Comparison of ENCODE assay signal across 1 cellular context in the genomic region with DNA sequence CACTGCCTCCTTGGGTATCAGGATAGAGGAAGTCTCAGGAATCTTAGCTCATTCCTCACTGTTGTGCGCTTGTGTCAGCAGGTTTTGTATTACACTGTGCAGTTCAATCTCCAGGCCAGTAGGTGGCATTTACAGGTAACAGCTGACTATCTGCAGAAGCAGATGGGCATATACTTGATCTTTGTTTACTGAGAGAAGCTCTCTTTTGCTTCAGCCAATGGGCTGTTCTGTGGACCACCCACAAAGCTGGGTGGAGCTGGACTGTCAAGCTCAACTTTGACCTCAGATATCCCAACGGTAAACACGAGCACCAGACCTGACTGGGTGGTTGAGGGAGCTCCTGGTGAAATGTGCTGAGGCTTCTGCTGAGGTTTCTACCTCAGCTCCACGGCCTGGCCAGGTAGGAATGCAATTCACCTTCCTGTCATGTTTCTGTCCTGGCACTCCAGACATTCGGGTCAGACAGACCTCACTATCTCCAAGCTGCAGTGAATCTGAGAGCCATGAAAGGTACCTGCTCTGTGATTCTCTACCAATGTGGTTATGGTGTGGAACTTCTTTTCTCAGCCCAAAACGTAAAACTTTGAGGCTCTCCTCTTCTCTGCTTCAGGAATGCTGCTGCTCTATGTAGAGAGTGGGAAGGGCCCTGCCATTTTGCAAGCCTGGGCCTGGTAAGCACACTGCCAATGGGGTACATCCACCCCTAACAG.
TF ChIP-seq lines count a peak whose summit lies in the region.

No MANE protein-coding gene starts in this region.

TF ChIP-seq in HepG2, 621 proteins besides CTCF, POLR2A, EP300 and RAD21 (continued from another document and continues in another):
- no peak for TF ChIP-seq ZBTB4 (CRISPR knock-in tag; IDR thresholded peaks at IDR 0.05; ENCODE audit: borderline replicate concordance)
- TF ChIP-seq FOXA1 (IDR thresholded peaks at IDR 0.05): peak; percentile 57; the same call in 1 of the 2 replicates
- TF ChIP-seq FOXA1 (CRISPR knock-in tag; IDR thresholded peaks at IDR 0.05): peak; percentile 94
- peak; percentile 97 for TF ChIP-seq ZNF317 (CRISPR knock-in tag; IDR thresholded peaks at IDR 0.05)
- TF ChIP-seq ZBTB2 (CRISPR knock-in tag; IDR thresholded peaks at IDR 0.05; ENCODE audit: low read depth): no peak
- peak; percentile 67 for TF ChIP-seq SAP130 (CRISPR knock-in tag; IDR thresholded peaks at IDR 0.05; ENCODE audit: low read depth)
- peak; percentile 91 for TF ChIP-seq FOXO1 (CRISPR knock-in tag; IDR thresholded peaks at IDR 0.05)
- TF ChIP-seq SRSF1 (optimal IDR thresholded peaks at IDR 0.05; ENCODE audit: low read depth, low read length): no peak
- TF ChIP-seq HNF4A (CRISPR knock-in tag; IDR thresholded peaks at IDR 0.05): peak; percentile 79
- 0 out of 2 replicates have a peak, but pooled peaks have one; percentile 51 for TF ChIP-seq AKAP8 (CRISPR knock-in tag; IDR thresholded peaks at IDR 0.05)
- TF ChIP-seq CREB1 (IDR thresholded peaks at IDR 0.05): no peak; the same call in 1 of the 2 replicates
- peak; percentile 47 for TF ChIP-seq CREB1 (CRISPR knock-in tag; IDR thresholded peaks at IDR 0.05)
- TF ChIP-seq ZNF546 (CRISPR knock-in tag; conservative IDR thresholded peaks at IDR 0.05): no peak
- TF ChIP-seq TEAD2 (CRISPR knock-in tag; IDR thresholded peaks at IDR 0.05): no peak
- no peak for TF ChIP-seq SNRNP70 (IDR thresholded peaks at IDR 0.05; ENCODE audit: low read depth, low read length)
- TF ChIP-seq ZZZ3 (CRISPR knock-in tag; IDR thresholded peaks at IDR 0.05; ENCODE audit: borderline replicate concordance): no peak
- TF ChIP-seq, protein P1, sequence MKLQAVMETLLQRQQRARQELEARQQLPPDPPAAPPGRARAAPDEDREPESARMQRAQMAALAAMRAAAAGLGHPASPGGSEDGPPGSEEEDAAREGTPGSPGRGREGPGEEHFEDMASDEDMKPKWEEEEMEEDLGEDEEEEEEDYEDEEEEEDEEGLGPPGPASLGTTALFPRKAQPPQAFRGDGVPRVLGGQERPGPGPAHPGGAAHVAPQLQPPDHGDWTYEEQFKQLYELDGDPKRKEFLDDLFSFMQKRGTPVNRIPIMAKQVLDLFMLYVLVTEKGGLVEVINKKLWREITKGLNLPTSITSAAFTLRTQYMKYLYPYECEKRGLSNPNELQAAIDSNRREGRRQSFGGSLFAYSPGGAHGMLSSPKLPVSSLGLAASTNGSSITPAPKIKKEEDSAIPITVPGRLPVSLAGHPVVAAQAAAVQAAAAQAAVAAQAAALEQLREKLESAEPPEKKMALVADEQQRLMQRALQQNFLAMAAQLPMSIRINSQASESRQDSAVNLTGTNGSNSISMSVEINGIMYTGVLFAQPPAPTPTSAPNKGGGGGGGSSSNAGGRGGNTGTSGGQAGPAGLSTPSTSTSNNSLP (IDR thresholded peaks at IDR 0.05; ENCODE audit: low read depth, low read length): peak; percentile 62; the same call in 1 of the 2 replicates
- no peak for TF ChIP-seq RELA (CRISPR knock-in tag; IDR thresholded peaks at IDR 0.05)
- no peak for TF ChIP-seq ZNF142 (CRISPR knock-in tag; IDR thresholded peaks at IDR 0.05)
- peak; percentile 57 for TF ChIP-seq POLR2AphosphoS5 (IDR thresholded peaks at IDR 0.05; ENCODE audit: low read depth, low read length)
- TF ChIP-seq, protein P2, sequence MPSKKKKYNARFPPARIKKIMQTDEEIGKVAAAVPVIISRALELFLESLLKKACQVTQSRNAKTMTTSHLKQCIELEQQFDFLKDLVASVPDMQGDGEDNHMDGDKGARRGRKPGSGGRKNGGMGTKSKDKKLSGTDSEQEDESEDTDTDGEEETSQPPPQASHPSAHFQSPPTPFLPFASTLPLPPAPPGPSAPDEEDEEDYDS (CRISPR knock-in tag; IDR thresholded peaks at IDR 0.05): peak; percentile 47
- peak; percentile 63; the same call in 1 of the 2 replicates for TF ChIP-seq ZNF749 (CRISPR knock-in tag; IDR thresholded peaks at IDR 0.05; ENCODE audit: borderline replicate concordance)
- TF ChIP-seq NR2C2 (CRISPR knock-in tag; IDR thresholded peaks at IDR 0.05; ENCODE audit: borderline replicate concordance): peak; percentile 96
- TF ChIP-seq ZNF205 (CRISPR knock-in tag; IDR thresholded peaks at IDR 0.05): no peak
- peak; percentile 25; the same call in 1 of the 2 replicates for TF ChIP-seq RFX5 (IDR thresholded peaks at IDR 0.05; ENCODE audit: low read depth, low read length)
- 0 out of 2 replicates have a peak, but pooled peaks have one; percentile 30 for TF ChIP-seq RBFOX2 (IDR thresholded peaks at IDR 0.05; ENCODE audit: low read depth, low read length)
- TF ChIP-seq, protein P3, sequence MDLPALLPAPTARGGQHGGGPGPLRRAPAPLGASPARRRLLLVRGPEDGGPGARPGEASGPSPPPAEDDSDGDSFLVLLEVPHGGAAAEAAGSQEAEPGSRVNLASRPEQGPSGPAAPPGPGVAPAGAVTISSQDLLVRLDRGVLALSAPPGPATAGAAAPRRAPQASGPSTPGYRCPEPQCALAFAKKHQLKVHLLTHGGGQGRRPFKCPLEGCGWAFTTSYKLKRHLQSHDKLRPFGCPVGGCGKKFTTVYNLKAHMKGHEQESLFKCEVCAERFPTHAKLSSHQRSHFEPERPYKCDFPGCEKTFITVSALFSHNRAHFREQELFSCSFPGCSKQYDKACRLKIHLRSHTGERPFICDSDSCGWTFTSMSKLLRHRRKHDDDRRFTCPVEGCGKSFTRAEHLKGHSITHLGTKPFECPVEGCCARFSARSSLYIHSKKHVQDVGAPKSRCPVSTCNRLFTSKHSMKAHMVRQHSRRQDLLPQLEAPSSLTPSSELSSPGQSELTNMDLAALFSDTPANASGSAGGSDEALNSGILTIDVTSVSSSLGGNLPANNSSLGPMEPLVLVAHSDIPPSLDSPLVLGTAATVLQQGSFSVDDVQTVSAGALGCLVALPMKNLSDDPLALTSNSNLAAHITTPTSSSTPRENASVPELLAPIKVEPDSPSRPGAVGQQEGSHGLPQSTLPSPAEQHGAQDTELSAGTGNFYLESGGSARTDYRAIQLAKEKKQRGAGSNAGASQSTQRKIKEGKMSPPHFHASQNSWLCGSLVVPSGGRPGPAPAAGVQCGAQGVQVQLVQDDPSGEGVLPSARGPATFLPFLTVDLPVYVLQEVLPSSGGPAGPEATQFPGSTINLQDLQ (CRISPR knock-in tag; IDR thresholded peaks at IDR 0.05): no peak
- no peak; the same call in 1 of the 2 replicates for TF ChIP-seq ZNF512 (CRISPR knock-in tag; IDR thresholded peaks at IDR 0.05)
- no peak for TF ChIP-seq ZNF160 (CRISPR knock-in tag; IDR thresholded peaks at IDR 0.05)
- TF ChIP-seq NFYC (CRISPR knock-in tag; IDR thresholded peaks at IDR 0.05): peak; percentile 70
- peak; percentile 47; the same call in 1 of the 2 replicates for TF ChIP-seq SOX5 (CRISPR knock-in tag; IDR thresholded peaks at IDR 0.05; ENCODE audit: borderline replicate concordance)
- TF ChIP-seq, protein P4, sequence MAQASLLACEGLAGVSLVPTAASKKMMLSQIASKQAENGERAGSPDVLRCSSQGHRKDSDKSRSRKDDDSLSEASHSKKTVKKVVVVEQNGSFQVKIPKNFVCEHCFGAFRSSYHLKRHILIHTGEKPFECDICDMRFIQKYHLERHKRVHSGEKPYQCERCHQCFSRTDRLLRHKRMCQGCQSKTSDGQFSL (CRISPR knock-in tag; IDR thresholded peaks at IDR 0.05): 0 out of 2 replicates have a peak, but pooled peaks have one; percentile 42
- TF ChIP-seq NFYB (CRISPR knock-in tag; IDR thresholded peaks at IDR 0.05): peak; percentile 77
- TF ChIP-seq CSRNP1 (CRISPR knock-in tag; IDR thresholded peaks at IDR 0.05): no peak
- TF ChIP-seq SIX1 (CRISPR knock-in tag; IDR thresholded peaks at IDR 0.05; ENCODE audit: borderline replicate concordance): peak; percentile 87
